ENCODE assay signal across 13 cellular contexts in genomic region chr10:48651293-48651692, GRCh38. TPM values are rescaled to one million over a fixed set of nuclear protein-coding genes. Genes with fewer than 3 reads are reported as not detected.
"Had no signal": no experiment of that assay in that cellular context is flagged by ENCODE, and none has a peak within 500 bp of the region (broad histone marks: within the 10 kb centered on the region; RNA-seq: fewer than 3 reads in every experiment).

No MANE protein-coding gene starts in this region.

- H3K4me3 ChIP-seq: colonic mucosa, lung, tibial artery had no signal

- H3K27me3 ChIP-seq: colonic mucosa, tibial artery had no signal

- H3K27ac ChIP-seq: colonic mucosa, tibial artery had no signal

- H3K4me1 ChIP-seq: colonic mucosa had no signal

- DNase-seq: activated CD4-positive, alpha-beta T cell treated with anti-CD3 and anti-CD28 coated beads for 4 hours; activated CD8-positive, alpha-beta T cell treated with anti-CD3 and anti-CD28 coated beads for 36 hours; activated naive CD4-positive, alpha-beta T cell treated with anti-CD3 and anti-CD28 coated beads for 36 hours; activated naive CD8-positive, alpha-beta T cell treated with anti-CD3 and anti-CD28 coated beads, Interleukin-2, amount 50 U/mL, for 24 hours; activated T-cell treated with anti-CD3 and anti-CD28 coated beads, Interleukin-2, amount 50 U/mL, for 24 hours; anterior cingulate cortex; central memory CD4-positive, alpha-beta T cell; colonic mucosa; posterior cingulate gyrus; stimulated activated naive CD4-positive, alpha-beta T cell; tibial artery had no signal

- H3K36me3 ChIP-seq: colonic mucosa, tibial artery had no signal

- H3K9me3 ChIP-seq: colonic mucosa, tibial artery had no signal

RNA-seq across cellular contexts. Expression of gene WDFY4, which starts 33.4 kb away (rescaled TPM):
- total RNA-seq: renal cortical epithelial cell had no signal

RNA-seq across cellular contexts. Expression of gene ARHGAP22, which starts 46.4 kb away (rescaled TPM):
- total RNA-seq: activated CD8-positive, alpha-beta T cell treated with anti-CD3 and anti-CD28 coated beads for 36 hours; activated naive CD4-positive, alpha-beta T cell treated with anti-CD3 and anti-CD28 coated beads for 36 hours had no signal
